In the genomic region with DNA sequence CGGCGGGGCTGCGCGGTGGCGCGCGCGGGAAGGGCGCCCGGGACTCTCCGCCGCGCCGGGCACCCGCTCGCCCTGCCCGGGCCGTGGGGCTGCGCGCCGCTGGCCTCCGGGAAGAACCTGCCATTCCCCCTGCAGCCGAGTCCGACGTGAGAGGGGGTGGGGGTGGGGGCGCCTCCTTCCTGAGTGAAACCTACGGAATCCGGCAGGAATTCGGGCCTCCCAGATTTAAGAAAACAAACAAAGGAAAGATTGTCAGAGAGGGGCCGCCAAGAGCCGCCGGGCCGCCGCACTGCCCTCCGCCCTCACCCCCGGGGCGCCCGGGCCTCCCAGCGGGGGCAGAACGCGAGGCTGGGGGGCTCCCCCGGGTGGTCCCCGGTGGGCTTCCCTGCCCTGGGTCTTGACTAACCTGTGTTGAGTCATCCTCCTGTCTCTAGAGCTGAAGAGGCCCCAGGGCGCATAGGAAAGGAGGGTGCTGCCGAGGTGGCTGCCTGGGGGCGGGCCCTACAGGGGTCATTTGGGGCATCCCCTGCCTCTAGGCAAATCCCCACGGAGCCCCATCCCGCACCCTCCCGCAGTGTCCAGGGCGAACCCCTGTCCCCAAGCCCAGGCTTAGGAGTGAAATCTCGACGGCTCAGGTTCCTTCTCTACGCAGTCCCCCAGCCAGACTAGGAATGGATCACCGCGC, we compare ENCODE assay signal across 8 cellular contexts. TPM values are rescaled to one million over a fixed set of nuclear protein-coding genes. Genes with fewer than 3 reads are reported as not detected.
DNase-seq lines count a peak whose midpoint lies in the region; ATAC-seq and TF ChIP-seq lines count a peak whose summit lies in the region.

No MANE protein-coding gene starts in this region.

- H3K4me3 Mint-ChIP-seq in activated CD4-positive, alpha-beta T cell treated with anti-CD3 and anti-CD28 coated beads for 36 hours: peak overlapping the region; percentile 2
- peak overlapping the region; percentile 79 for H3K4me3 Mint-ChIP-seq in neural progenitor cell

- peak; percentile 63 for ATAC-seq in activated CD4-positive, alpha-beta T cell treated with anti-CD3 and anti-CD28 coated beads for 36 hours
- ATAC-seq in Panc1: peak; percentile 57
- no peak for ATAC-seq in HG02884 (IDR thresholded peaks at IDR 0.05; ENCODE audit: unreplicated experiment)
- ATAC-seq in HG02759 (IDR thresholded peaks at IDR 0.05; ENCODE audit: unreplicated experiment): no peak

- H4K20me1 ChIP-seq in neural progenitor cell (ENCODE audit: low read depth) (peaks cover 17% of the 10 kb centered on the region), OCI-LY7 (ENCODE audit: insufficient read depth, low read length) (no peaks in the 10 kb centered on the region)

- no peak overlapping the region for H3K9ac ChIP-seq in neural progenitor cell

- H3K4me1 ChIP-seq in Panc1 (ENCODE audit: control insufficient read depth, insufficient read depth, low read length): peaks cover 3% of the 10 kb centered on the region
- peaks cover 31% of the 10 kb centered on the region for H3K4me1 ChIP-seq in neural progenitor cell
- H3K4me1 ChIP-seq in OCI-LY7 (ENCODE audit: insufficient read depth, low read length, poor library complexity, severe bottlenecking): no peaks in the 10 kb centered on the region

- H2AFZ ChIP-seq in neural progenitor cell (replicated peaks) (no peak overlapping the region), OCI-LY7 (ENCODE audit: low read length) (no peak overlapping the region)

- POLR2A ChIA-PET in activated CD4-positive, alpha-beta T cell treated with anti-CD3 and anti-CD28 coated beads for 36 hours (lab: Charles Lee): no interaction called here
- POLR2A ChIA-PET in Panc1 (lab: Charles Lee): no interaction called here
- POLR2A ChIA-PET in OCI-LY7 (lab: Charles Lee): no interaction called here

- peak overlapping the region; percentile 33 to 45 for H3K4me3 ChIP-seq in Panc1 (ENCODE audit: low read depth in 2 of 2, low read length in 2 of 2)
- peak overlapping the region; percentile 43 for H3K4me3 ChIP-seq in neural progenitor cell
- H3K4me3 ChIP-seq in OCI-LY7 (ENCODE audit: low read depth, low read length, poor library complexity, severe bottlenecking): no peak overlapping the region

- intact Hi-C loops in activated CD4-positive, alpha-beta T cell treated with anti-CD3 and anti-CD28 coated beads for 36 hours (cut with DNase I, micrococcal nuclease): no loop called here
- intact Hi-C loops in Panc1 (cut with micrococcal nuclease; ENCODE audit: unreplicated experiment) (no loop called here), OCI-LY7 (cut with micrococcal nuclease; ENCODE audit: unreplicated experiment) (no loop called here)

- H3K9me3 Mint-ChIP-seq in activated CD4-positive, alpha-beta T cell treated with anti-CD3 and anti-CD28 coated beads for 36 hours (ENCODE audit: low read depth): no peaks in the 10 kb centered on the region
- no peaks in the 10 kb centered on the region for H3K9me3 Mint-ChIP-seq in neural progenitor cell

- CTCF ChIA-PET in activated CD4-positive, alpha-beta T cell treated with anti-CD3 and anti-CD28 coated beads for 36 hours (lab: Charles Lee): no interaction called here
- CTCF ChIA-PET in Panc1 (lab: Charles Lee): interaction anchor here (0.7 kb wide), 1 partner anchor 522 kb away, joined by 4 read pairs; no protein-coding TSS in a partner anchor
- CTCF ChIA-PET in OCI-LY7 (lab: Charles Lee; ENCODE audit: unreplicated experiment): no interaction called here

- in situ Hi-C loops in Panc1 (cut with HindIII; ENCODE audit: low pct_unique_long_range_greater_than_20kb, low sequenced_read_pairs): no loop called here

- H3K4me2 ChIP-seq in neural progenitor cell (peak overlapping the region; percentile 80), OCI-LY7 (ENCODE audit: low read length) (no peak overlapping the region)

- H3K79me2 ChIP-seq in neural progenitor cell (ENCODE audit: low read depth): no peaks in the 10 kb centered on the region
- no peaks in the 10 kb centered on the region for H3K79me2 ChIP-seq in OCI-LY7 (ENCODE audit: insufficient read depth, low read depth, low read length)

- peaks cover 13% of the 10 kb centered on the region for H3K4me1 Mint-ChIP-seq in activated CD4-positive, alpha-beta T cell treated with anti-CD3 and anti-CD28 coated beads for 36 hours
- H3K4me1 Mint-ChIP-seq in neural progenitor cell: peaks cover 41% of the 10 kb centered on the region

- no TSS peak for BruUV-seq in Panc1 (replicated peaks; lab: Mats Ljungman, UMichigan)
- BruUV-seq in OCI-LY7 (replicated peaks; lab: Mats Ljungman, UMichigan): no TSS peak

- no peaks in the 10 kb centered on the region for H3K9me2 ChIP-seq in OCI-LY7 (ENCODE audit: insufficient read depth, low read length)

- peaks cover 39% of the 10 kb centered on the region for H3F3A ChIP-seq in neural progenitor cell (ENCODE audit: low read depth)

- DNase-seq in activated CD4-positive, alpha-beta T cell treated with anti-CD3 and anti-CD28 coated beads for 36 hours: peak; percentile 44
- no peak for DNase-seq in activated CD4-positive, alpha-beta T cell treated with anti-CD3 and anti-CD28 coated beads for 1 hour
- DNase-seq in Panc1 (ENCODE audit: low read depth, low spot score) (no peak), fibroblast of peridontal ligament (ENCODE audit: extremely low read depth) (peak; percentile 10), neural progenitor cell (ENCODE audit: low spot score) (peak; percentile 78), OCI-LY7 (ENCODE audit: low spot score) (no peak)

- no peak overlapping the region for H3K27ac Mint-ChIP-seq in activated CD4-positive, alpha-beta T cell treated with anti-CD3 and anti-CD28 coated beads for 36 hours
- H3K27ac Mint-ChIP-seq in neural progenitor cell: no peak overlapping the region

- peaks cover 11% of the 10 kb centered on the region for H3K27me3 ChIP-seq in Panc1 (ENCODE audit: control insufficient read depth, insufficient read depth, low read length)
- H3K27me3 ChIP-seq in neural progenitor cell: peaks cover 93% of the 10 kb centered on the region

- no peak overlapping the region for H3K27ac ChIP-seq in Panc1 (ENCODE audit: low read length)
- no peak overlapping the region for H3K27ac ChIP-seq in neural progenitor cell
- no peak overlapping the region for H3K27ac ChIP-seq in OCI-LY7 (ENCODE audit: low read depth, low read length, poor library complexity, severe bottlenecking)

- H3K9me3 ChIP-seq in Panc1 (ENCODE audit: control insufficient read depth, insufficient read depth, low read depth, low read length): no peaks in the 10 kb centered on the region
- H3K9me3 ChIP-seq in neural progenitor cell (ENCODE audit: low read depth): no peaks in the 10 kb centered on the region
- no peaks in the 10 kb centered on the region for H3K9me3 ChIP-seq in OCI-LY7 (ENCODE audit: low read length)

- no peaks in the 10 kb centered on the region for H3K36me3 Mint-ChIP-seq in activated CD4-positive, alpha-beta T cell treated with anti-CD3 and anti-CD28 coated beads for 36 hours (ENCODE audit: low read depth)
- no peaks in the 10 kb centered on the region for H3K36me3 Mint-ChIP-seq in neural progenitor cell

- TF ChIP-seq CTCF in Panc1 (IDR thresholded peaks at IDR 0.05) (no peak), neural progenitor cell (IDR thresholded peaks at IDR 0.05) (no peak), OCI-LY7 (conservative IDR thresholded peaks at IDR 0.05; ENCODE audit: low read length) (no peak)

- peaks cover 56% of the 10 kb centered on the region for H3K27me3 Mint-ChIP-seq in activated CD4-positive, alpha-beta T cell treated with anti-CD3 and anti-CD28 coated beads for 36 hours
- peaks cover 42% of the 10 kb centered on the region for H3K27me3 Mint-ChIP-seq in neural progenitor cell (ENCODE audit: insufficient read depth, low read depth)

- H3K36me3 ChIP-seq in Panc1 (ENCODE audit: control insufficient read depth, insufficient read depth, low read length) (no peaks in the 10 kb centered on the region), neural progenitor cell (no peaks in the 10 kb centered on the region), OCI-LY7 (ENCODE audit: insufficient read depth, low read length) (no peaks in the 10 kb centered on the region)

RNA-seq across cellular contexts. Expression of a gene that starts 42.2 kb away (rescaled TPM):
- 10 to 100 TPM; 11.1 to 13.8 TPM for total RNA-seq in activated CD4-positive, alpha-beta T cell treated with anti-CD3 and anti-CD28 coated beads for 36 hours
- total RNA-seq in Panc1 (2021; ENCODE audit: unreplicated experiment): 30.4 TPM
- polyA plus RNA-seq in Panc1 (2012; ENCODE audit: insufficient read length): 30.8 TPM
- total RNA-seq in neural progenitor cell (ENCODE audit: low replicate concordance): 2.7 and 6.9 TPM in 2 replicates
- total RNA-seq in OCI-LY7 (2014; rRNA removed; shearing (Covaris generic)): 5.1 and 6.3 TPM in 2 replicates
- 26.3 and 26.7 TPM in 2 replicates for total RNA-seq in OCI-LY7 (2022)

Comparison
In these comparisons a context has a peak if more than half of its experiments do, and no peak if none do; other contexts are left out.
1. DNase-seq: peak in activated CD4-positive, alpha-beta T cell treated with anti-CD3 and anti-CD28 coated beads for 36 hours (single experiment), fibroblast of peridontal ligament (single experiment) and neural progenitor cell (single experiment); none in activated CD4-positive, alpha-beta T cell treated with anti-CD3 and anti-CD28 coated beads for 1 hour (single experiment), Panc1 (single experiment) and OCI-LY7 (single experiment).
2. ATAC-seq: peak in activated CD4-positive, alpha-beta T cell treated with anti-CD3 and anti-CD28 coated beads for 36 hours (single experiment) and Panc1 (single experiment); none in HG02884 (single experiment) and HG02759 (single experiment).